Comparison of ENCODE assay signal across 8 cellular contexts in the genomic region with DNA sequence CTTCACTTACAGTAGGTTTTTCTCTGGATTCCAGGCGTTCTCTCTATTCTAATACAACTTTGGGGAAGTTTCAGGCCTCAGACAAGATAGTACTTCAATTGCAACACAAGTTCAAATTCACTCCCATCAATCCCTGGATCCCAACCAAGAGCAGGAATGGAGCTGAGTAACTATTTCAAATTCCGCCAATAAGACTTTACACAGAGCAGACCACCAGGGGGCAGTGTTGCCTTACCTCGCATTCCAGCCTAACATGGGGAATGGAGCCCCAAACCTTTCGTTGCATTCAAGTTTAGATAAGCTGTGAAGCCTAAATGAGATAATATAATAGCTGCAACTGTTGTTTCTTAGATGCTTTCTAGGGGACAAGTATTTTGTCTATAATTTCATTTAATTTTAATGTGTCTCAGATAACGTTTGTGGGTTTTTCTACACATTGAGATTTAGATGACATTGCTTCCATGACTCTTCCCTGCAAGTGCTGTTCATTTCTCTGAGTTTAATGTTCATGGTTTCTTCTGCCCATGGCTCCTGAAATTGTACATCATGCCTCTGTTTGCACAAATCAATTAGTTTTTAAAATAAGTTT.
DNase-seq lines count a peak whose midpoint lies in the region; ATAC-seq and TF ChIP-seq lines count a peak whose summit lies in the region.

No MANE protein-coding gene starts in this region.

- H3K4me1 ChIP-seq in right atrium auricular region: no peaks in the 10 kb centered on the region
- H3K4me1 ChIP-seq in gastrocnemius medialis: no peaks in the 10 kb centered on the region

- DNase-seq in GM04503 (ENCODE audit: low read depth) (peak; percentile 19), Kasumi-1 (lab: John Stamatoyannopoulos, UW) (peak; percentile 68 to 69), SKM-1 treated with dmso at 0.1 percent for 144 hours (lab: John Stamatoyannopoulos, UW; ENCODE audit: unreplicated experiment) (peak; percentile 28), right atrium auricular region (ENCODE audit: low spot score) (peak; percentile 66), gastrocnemius medialis (no peak)
- DNase-seq in activated naive CD8-positive, alpha-beta T cell treated with anti-CD3 and anti-CD28 coated beads, Interleukin-2, amount 50 U/mL, for 24 hours: peak; percentile 72

- no peaks in the 10 kb centered on the region for H3K9me3 Mint-ChIP-seq in activated naive CD8-positive, alpha-beta T cell treated with anti-CD3 and anti-CD28 coated beads, Interleukin-2, amount 50 U/mL, for 24 hours

- H3K4me1 Mint-ChIP-seq in activated naive CD8-positive, alpha-beta T cell treated with anti-CD3 and anti-CD28 coated beads, Interleukin-2, amount 50 U/mL, for 24 hours: no peaks in the 10 kb centered on the region

- in situ Hi-C loops in gastrocnemius medialis (cut with MboI; ENCODE audit: low sequenced_read_pairs in 4 of 4): loop anchor here in 1 of 4 donors (25.0 kb wide), 1 partner anchor 87 kb away; no protein-coding TSS in a partner anchor

- H3K4me3 Mint-ChIP-seq in activated naive CD8-positive, alpha-beta T cell treated with anti-CD3 and anti-CD28 coated beads, Interleukin-2, amount 50 U/mL, for 24 hours: no peak overlapping the region

- no peak for TF ChIP-seq POLR2A in gastrocnemius medialis (IDR thresholded peaks at IDR 0.05)

- no peaks in the 10 kb centered on the region for H3K36me3 Mint-ChIP-seq in activated naive CD8-positive, alpha-beta T cell treated with anti-CD3 and anti-CD28 coated beads, Interleukin-2, amount 50 U/mL, for 24 hours (ENCODE audit: low read depth)

- H3K27ac ChIP-seq in right atrium auricular region: no peak overlapping the region
- H3K27ac ChIP-seq in gastrocnemius medialis: no peak overlapping the region

- ATAC-seq in GM21723 (IDR thresholded peaks at IDR 0.05; ENCODE audit: unreplicated experiment) (peak; percentile 79), gastrocnemius medialis (no peak), HG03457 (IDR thresholded peaks at IDR 0.05; ENCODE audit: unreplicated experiment) (no peak)
- peak; percentile 54 for ATAC-seq in activated naive CD8-positive, alpha-beta T cell treated with anti-CD3 and anti-CD28 coated beads, Interleukin-2, amount 50 U/mL, for 24 hours

- peaks cover 12% of the 10 kb centered on the region for H3K27me3 Mint-ChIP-seq in activated naive CD8-positive, alpha-beta T cell treated with anti-CD3 and anti-CD28 coated beads, Interleukin-2, amount 50 U/mL, for 24 hours

- no peak overlapping the region for H3K27ac Mint-ChIP-seq in activated naive CD8-positive, alpha-beta T cell treated with anti-CD3 and anti-CD28 coated beads, Interleukin-2, amount 50 U/mL, for 24 hours

- H3K4me3 ChIP-seq in right atrium auricular region (no peak overlapping the region), gastrocnemius medialis (no peak overlapping the region)

- H3K36me3 ChIP-seq in right atrium auricular region: no peaks in the 10 kb centered on the region
- no peaks in the 10 kb centered on the region for H3K36me3 ChIP-seq in gastrocnemius medialis

- peak; percentile 69 to 82 for TF ChIP-seq CTCF in right atrium auricular region (IDR thresholded peaks at IDR 0.05)
- peak in 4 of 5 experiments; percentile 6 to 55 (median 36) for TF ChIP-seq CTCF in gastrocnemius medialis (IDR thresholded peaks at IDR 0.05 in 4 of 5, conservative IDR thresholded peaks at IDR 0.05 in 1 of 5)

- intact Hi-C loops in gastrocnemius medialis (cut with DNase I; ENCODE audit: low total_unique reads): no loop called here

- H3K9me3 ChIP-seq in right atrium auricular region: no peaks in the 10 kb centered on the region
- H3K9me3 ChIP-seq in gastrocnemius medialis: no peaks in the 10 kb centered on the region

- H3K27me3 ChIP-seq in right atrium auricular region: no peaks in the 10 kb centered on the region
- no peaks in the 10 kb centered on the region for H3K27me3 ChIP-seq in gastrocnemius medialis

Comparison
In these comparisons a context has a peak if more than half of its experiments do, and no peak if none do; other contexts are left out.
1. DNase-seq: peak in GM04503 (single experiment), Kasumi-1 (2 of 2), SKM-1 treated with dmso at 0.1 percent for 144 hours (single experiment), activated naive CD8-positive, alpha-beta T cell treated with anti-CD3 and anti-CD28 coated beads, Interleukin-2, amount 50 U/mL, for 24 hours (single experiment) and right atrium auricular region (single experiment); none in gastrocnemius medialis (0 of 2).
2. ATAC-seq: peak in GM21723 (single experiment) and activated naive CD8-positive, alpha-beta T cell treated with anti-CD3 and anti-CD28 coated beads, Interleukin-2, amount 50 U/mL, for 24 hours (single experiment); none in gastrocnemius medialis (0 of 2) and HG03457 (single experiment).